Comparison of ENCODE assay signal across 25 cellular contexts in genomic region chr2:231480781-231481180, GRCh38. TPM values are rescaled to one million over a fixed set of nuclear protein-coding genes. Genes with fewer than 3 reads are reported as not detected.
DNase-seq lines count a peak whose midpoint lies in the region; ATAC-seq, FAIRE-seq and TF ChIP-seq lines count a peak whose summit lies in the region.
"Had no signal": no experiment of that assay in that cellular context is flagged by ENCODE, and none has a peak within 500 bp of the region (broad histone marks: within the 10 kb centered on the region; RNA-seq: fewer than 3 reads in every experiment).

No MANE protein-coding gene starts in this region.

- H3K27ac ChIP-seq in H1 (ENCODE audit: low read depth, low read length): no peak overlapping the region
- H3K27ac ChIP-seq: 22Rv1; BLaER1 treated with 17β-estradiol and CSF1 and Interleukin-3, amounts not matched to agents 10 nM and 100 nM had no signal

- H3K9me3 ChIP-seq in H1 (ENCODE audit: insufficient read depth in 2 of 2, low read depth in 1 of 2, low read length in 1 of 2): no peaks in the 10 kb centered on the region
- H3K9me3 ChIP-seq: BE2C; BLaER1 treated with 17β-estradiol and CSF1 and Interleukin-3, amounts not matched to agents 10 nM and 100 nM had no signal

- H2BK120ac ChIP-seq in H1 (replicated peaks; ENCODE audit: low read depth, low read length): no peak overlapping the region

- H3K4me3 ChIP-seq in H1 (ENCODE audit: extremely low read depth in 1 of 4, insufficient read depth in 2 of 4, low read depth in 3 of 4, low read length in 4 of 4): no peak overlapping the region
- H3K4me3 ChIP-seq: BLaER1 treated with 17β-estradiol and CSF1 and Interleukin-3, amounts not matched to agents 10 nM and 100 nM had no signal

- H3K14ac ChIP-seq in H1 (ENCODE audit: insufficient read length): no peak overlapping the region

- H4K5ac ChIP-seq in H1 (ENCODE audit: insufficient read length, low read depth, low read length): no peak overlapping the region

- no peaks in the 10 kb centered on the region for H3K9me3 Mint-ChIP-seq in activated CD8-positive, alpha-beta memory T cell treated with anti-CD3 and anti-CD28 coated beads, Interleukin-2, amount 10 ng/mL, durations not matched to agents 7 days and 5 days (ENCODE audit: low read depth)
- H3K9me3 Mint-ChIP-seq: CD14-positive monocyte; CD4-positive, alpha-beta T cell had no signal

- H3K56ac ChIP-seq in H1 (replicated peaks; ENCODE audit: insufficient read length, low read depth, low read length): no peak overlapping the region

- no peak overlapping the region for H2AFZ ChIP-seq in H1 (ENCODE audit: low read length)

- no peak overlapping the region for H2BK20ac ChIP-seq in H1 (ENCODE audit: low read length)

- no peak overlapping the region for H2BK5ac ChIP-seq in H1 (ENCODE audit: low read depth, low read length)

- H4K8ac ChIP-seq in H1 (ENCODE audit: extremely low read depth, insufficient read depth, low read length): peak overlapping the region; percentile 46; the same call in 1 of the 2 replicates

- CTCF ChIA-PET in activated CD8-positive, alpha-beta memory T cell treated with anti-CD3 and anti-CD28 coated beads, Interleukin-2, amount 10 ng/mL, durations not matched to agents 7 days and 5 days (lab: Charles Lee): interaction anchor here (0.9 to 4.1 kb wide), 9 partner anchors 10 to 234 kb away, joined by 3 to 91 read pairs (median 11); partner anchors contain the start of gene NCL
- CTCF ChIA-PET in H1 (lab: Charles Lee; ENCODE audit: partially characterized antibody): interaction anchor here (0.7 to 8.0 kb wide), 17 partner anchors 11 to 253 kb away, joined by 3 to 94 read pairs (median 4); partner anchors contain the start of gene NCL

- no peaks in the 10 kb centered on the region for H4K20me1 ChIP-seq in H1 (replicated peaks in 1 of 2; ENCODE audit: control insufficient read depth in 1 of 2, insufficient read depth in 2 of 2, low read length in 2 of 2)
- H4K20me1 ChIP-seq: BLaER1 treated with 17β-estradiol and CSF1 and Interleukin-3, amounts not matched to agents 10 nM and 100 nM had no signal

- peak; percentile 35 for DNase-seq in activated CD8-positive, alpha-beta memory T cell treated with anti-CD3 and anti-CD28 coated beads for 24 hours
- DNase-seq in activated CD8-positive, alpha-beta memory T cell treated with anti-CD3 and anti-CD28 coated beads, Interleukin-2, amount 10 ng/mL, durations not matched to agents 7 days and 5 days: no peak
- DNase-seq in H1 (ENCODE audit: low read depth in 1 of 2, low spot score in 2 of 2) (no peak), posterior vena cava (ENCODE audit: low spot score) (peak; percentile 35), AML-193 (lab: John Stamatoyannopoulos, UW) (no peak)
- DNase-seq: BE2C; Calu3; CD4-positive, alpha-beta T cell; COR-L47; DMS53; DMS79 treated with DMSO at 0.1 percent for 48 hours; GF-D8; GOT3; H7; HCEC 1CT had no signal

- H3K4me3 Mint-ChIP-seq in activated CD8-positive, alpha-beta memory T cell treated with anti-CD3 and anti-CD28 coated beads, Interleukin-2, amount 10 ng/mL, durations not matched to agents 7 days and 5 days: no peak overlapping the region
- H3K4me3 Mint-ChIP-seq: CD14-positive monocyte; CD4-positive, alpha-beta T cell had no signal

- H4K91ac ChIP-seq in H1 (replicated peaks; ENCODE audit: insufficient read length, low read length): no peak overlapping the region

- H3K4ac ChIP-seq in H1 (replicated peaks; ENCODE audit: insufficient read length, low read depth, low read length): no peak overlapping the region

- no peak overlapping the region for H3K27ac Mint-ChIP-seq in activated CD8-positive, alpha-beta memory T cell treated with anti-CD3 and anti-CD28 coated beads, Interleukin-2, amount 10 ng/mL, durations not matched to agents 7 days and 5 days
- H3K27ac Mint-ChIP-seq: CD4-positive, alpha-beta T cell had no signal

- no peak for FAIRE-seq in H1 (lab: Jason Lieb, UNC)
- FAIRE-seq: A204.1, GM12891 had no signal

- no peak for TF ChIP-seq CTCF in H1 (IDR thresholded peaks at IDR 0.05; ENCODE audit: control extremely low read depth in 1 of 3, insufficient read depth in 1 of 3, low read depth in 1 of 3, low read length in 3 of 3)

- H3K36me3 Mint-ChIP-seq in activated CD8-positive, alpha-beta memory T cell treated with anti-CD3 and anti-CD28 coated beads, Interleukin-2, amount 10 ng/mL, durations not matched to agents 7 days and 5 days: no peaks in the 10 kb centered on the region

- TF ChIP-seq RAD21 in H1 (IDR thresholded peaks at IDR 0.05 in 1 of 2, conservative IDR thresholded peaks at IDR 0.05 in 1 of 2; ENCODE audit: low read depth in 2 of 2, low read length in 2 of 2): no peak

- no peaks in the 10 kb centered on the region for H3K79me2 ChIP-seq in H1 (ENCODE audit: control insufficient read depth in 1 of 2, insufficient read depth in 2 of 2, low read length in 2 of 2)

- POLR2A ChIA-PET in H1 (lab: Charles Lee; ENCODE audit: partially characterized antibody): interaction anchor here (0.7 to 18.4 kb wide), 6 partner anchors 10 to 119 kb away, joined by 3 to 364 read pairs (median 6); partner anchors contain the start of gene NCL

- no peaks in the 10 kb centered on the region for H3K27me3 Mint-ChIP-seq in activated CD8-positive, alpha-beta memory T cell treated with anti-CD3 and anti-CD28 coated beads, Interleukin-2, amount 10 ng/mL, durations not matched to agents 7 days and 5 days
- H3K27me3 Mint-ChIP-seq: CD4-positive, alpha-beta T cell had no signal

- peaks cover 0 to 2% (median 0%) of the 10 kb centered on the region in 4 experiments; a peak in 1 of 7 replicates for H3K4me1 ChIP-seq in H1 (replicated peaks in 1 of 4; ENCODE audit: control insufficient read depth in 3 of 4, insufficient read depth in 4 of 4, low read length in 3 of 4)
- H3K4me1 ChIP-seq: BE2C had no signal

- no peak overlapping the region for H3K23ac ChIP-seq in H1 (ENCODE audit: insufficient read length)

- no peak overlapping the region for H3K4me2 ChIP-seq in H1 (ENCODE audit: insufficient read depth in 1 of 2, low read depth in 2 of 2, low read length in 2 of 2)
- H3K4me2 ChIP-seq: BLaER1 treated with 17β-estradiol and CSF1 and Interleukin-3, amounts not matched to agents 10 nM and 100 nM had no signal

- no peak overlapping the region for H2BK12ac ChIP-seq in H1 (ENCODE audit: low read depth, low read length)

- H3K18ac ChIP-seq in H1 (ENCODE audit: extremely low read depth, low read length): no peak overlapping the region

- intact Hi-C loops in posterior vena cava (cut with DNase I): loop anchor here in 1 of 2 donors (10.0 kb wide), 1 partner anchor 74 kb away; no protein-coding TSS in a partner anchor

- H2AK5ac ChIP-seq in H1 (ENCODE audit: low read depth, low read length): no peak overlapping the region

- no peak overlapping the region for H3K9ac ChIP-seq in H1 (replicated peaks in 1 of 4; ENCODE audit: extremely low read depth in 1 of 4, low read depth in 3 of 4, low read length in 3 of 4)

- no peaks in the 10 kb centered on the region for H3K27me3 ChIP-seq in H1 (replicated peaks in 1 of 4; ENCODE audit: control insufficient read depth in 3 of 4, extremely low read depth in 1 of 4, insufficient read depth in 3 of 4, low read length in 3 of 4)
- H3K27me3 ChIP-seq: BE2C had no signal

- peaks cover 13% of the 10 kb centered on the region for H3K4me1 Mint-ChIP-seq in activated CD8-positive, alpha-beta memory T cell treated with anti-CD3 and anti-CD28 coated beads, Interleukin-2, amount 10 ng/mL, durations not matched to agents 7 days and 5 days

- no peaks in the 10 kb centered on the region for H3K23me2 ChIP-seq in H1 (ENCODE audit: low read depth, low read length)

- no peaks in the 10 kb centered on the region for H3K79me1 ChIP-seq in H1 (ENCODE audit: low read depth, low read length)

- no peaks in the 10 kb centered on the region; a peak in 1 of 8 replicates for H3K36me3 ChIP-seq in H1 (ENCODE audit: control insufficient read depth in 2 of 4, insufficient read depth in 4 of 4, low read length in 3 of 4)
- H3K36me3 ChIP-seq: BE2C; BLaER1 treated with 17β-estradiol and CSF1 and Interleukin-3, amounts not matched to agents 10 nM and 100 nM had no signal

- 81% methylated on average over 2 of the region's 3 CpGs; no CpG with 5 or more reads in 1 of the 2 experiments for WGBS in H1 (ENCODE audit: extremely low coverage in 1 of 2, insufficient coverage in 1 of 2, insufficient read length in 1 of 2, insufficient replicate concordance in 2 of 2, low coverage in 1 of 2, low lambda C conversion rate in 2 of 2, missing lambda C conversion rate in 1 of 2), 2 experiments

- no peak for ATAC-seq in activated CD8-positive, alpha-beta memory T cell treated with anti-CD3 and anti-CD28 coated beads, Interleukin-2, amount 10 ng/mL, durations not matched to agents 7 days and 5 days
- no peak for ATAC-seq in HG03196 (IDR thresholded peaks at IDR 0.05; ENCODE audit: unreplicated experiment)
- ATAC-seq in HG02840 (IDR thresholded peaks at IDR 0.05; ENCODE audit: low FRiP score, unreplicated experiment): no peak

- TF ChIP-seq POLR2A in H1 (IDR thresholded peaks at IDR 0.05; ENCODE audit: control extremely low read depth in 1 of 2, low read depth in 2 of 2, low read length in 2 of 2): no peak

- TF ChIP-seq EP300 in H1 (IDR thresholded peaks at IDR 0.05; ENCODE audit: borderline replicate concordance in 1 of 2, low read depth in 2 of 2, low read length in 2 of 2): no peak

- H2BK15ac ChIP-seq in H1 (ENCODE audit: low read length): no peak overlapping the region

RNA-seq across cellular contexts. Expression of gene NCL, which starts 16.5 kb away (rescaled TPM):
- 100 to 1,000 TPM; 634 to 820 TPM for total RNA-seq in activated CD8-positive, alpha-beta memory T cell treated with anti-CD3 and anti-CD28 coated beads, Interleukin-2, amount 10 ng/mL, durations not matched to agents 7 days and 5 days
- 1,442 and 1,478 TPM in 2 replicates for total RNA-seq in H1 (2021; fragmentation: NEBNext Ultra II Directional; extraction: Animal tissue kit (Norgen Biotek cat#: 25700))
- polyA plus RNA-seq in H1 (2011; rRNA removed): 61.2 and 61.5 TPM in 2 replicates
- polyA plus RNA-seq in H1 (2011; cell fraction: cytosol; rRNA removed): 262 TPM
- polyA plus RNA-seq in H1 (2011; cell fraction: nucleus; rRNA removed): 125 TPM
- 864 to 1,058 TPM (median 903 TPM) in 4 replicates for polyA plus RNA-seq in H1 (2012, experiment 1 of 2)
- polyA plus RNA-seq in H1 (2012, experiment 2 of 2): 81.1 TPM
- 607 TPM for polyA plus RNA-seq in H1 (2013, experiment 1 of 2)
- 625 TPM for polyA plus RNA-seq in H1 (2013, experiment 2 of 2)
- polyA minus RNA-seq in H1 (2011; rRNA and poly(A)+ RNA removed): 73.2 and 117 TPM in 2 replicates
- polyA minus RNA-seq in H1 (2011; cell fraction: cytosol; rRNA and poly(A)+ RNA removed): 146 TPM
- 137 TPM for polyA minus RNA-seq in H1 (2011; cell fraction: nucleus; rRNA and poly(A)+ RNA removed)
- 100 to 1,000 TPM; 341 to 448 TPM for total RNA-seq in posterior vena cava

RNA-seq across cellular contexts. Expression of gene NMUR1, which starts 49.5 kb away (rescaled TPM):
- total RNA-seq in activated CD8-positive, alpha-beta memory T cell treated with anti-CD3 and anti-CD28 coated beads, Interleukin-2, amount 10 ng/mL, durations not matched to agents 7 days and 5 days: 1 to 10 TPM; 3.6 to 8.6 TPM
- total RNA-seq in H1 (2021; fragmentation: NEBNext Ultra II Directional; extraction: Animal tissue kit (Norgen Biotek cat#: 25700)): 0.46 and 0.56 TPM in 2 replicates
- polyA plus RNA-seq in H1 (2011; rRNA removed): 1.5 and 2.0 TPM in 2 replicates
- polyA plus RNA-seq in H1 (2011; cell fraction: cytosol; rRNA removed): 1.0 TPM
- 1.5 TPM for polyA plus RNA-seq in H1 (2011; cell fraction: nucleus; rRNA removed)
- polyA plus RNA-seq in H1 (2012, experiment 1 of 2): 0.40 to 0.78 TPM (median 0.60 TPM) in 4 replicates
- 0.38 TPM for polyA plus RNA-seq in H1 (2012, experiment 2 of 2)
- 0.77 TPM for polyA plus RNA-seq in H1 (2013, experiment 1 of 2)
- 0.83 TPM for polyA plus RNA-seq in H1 (2013, experiment 2 of 2)
- polyA minus RNA-seq in H1 (2011; rRNA and poly(A)+ RNA removed): 0.78 and 1.2 TPM in 2 replicates
- polyA minus RNA-seq in H1 (2011; cell fraction: cytosol; rRNA and poly(A)+ RNA removed): 0.44 TPM
- 0.90 TPM for polyA minus RNA-seq in H1 (2011; cell fraction: nucleus; rRNA and poly(A)+ RNA removed)
- 1 to 10 TPM; 5.3 to 7.4 TPM for total RNA-seq in posterior vena cava
- total RNA-seq: Calu3, Daoy, G401 had no signal
- polyA plus RNA-seq: AG04450, CD14-positive monocyte had no signal

Comparison
In these comparisons a context has a peak if more than half of its experiments do, and no peak if none do; other contexts are left out.
1. DNase-seq: peak in activated CD8-positive, alpha-beta memory T cell treated with anti-CD3 and anti-CD28 coated beads for 24 hours (single experiment) and posterior vena cava (single experiment); none in activated CD8-positive, alpha-beta memory T cell treated with anti-CD3 and anti-CD28 coated beads, Interleukin-2, amount 10 ng/mL, durations not matched to agents 7 days and 5 days (single experiment), H1 (0 of 2) and AML-193 (0 of 2).